In the genomic region with DNA sequence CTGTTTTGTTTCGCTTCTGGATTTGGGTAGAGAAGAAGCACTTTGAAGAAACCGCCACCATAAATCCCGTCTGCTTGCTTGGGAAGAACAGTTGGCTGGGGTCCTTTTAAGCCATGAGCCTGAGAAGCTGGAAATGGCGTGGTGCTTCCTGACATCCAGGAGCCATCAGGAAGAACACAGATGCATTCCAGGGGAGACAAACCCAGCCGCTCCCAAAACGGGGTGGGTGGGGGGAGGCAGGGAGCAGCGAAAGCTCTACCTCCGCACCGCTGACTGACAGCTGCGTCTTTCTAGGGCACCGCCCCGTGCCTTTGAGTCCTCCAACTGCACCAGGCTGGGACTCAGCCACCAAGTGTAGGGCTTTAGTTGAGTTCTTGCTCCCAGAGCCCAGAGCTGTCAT, we compare ENCODE assay signal across 17 cellular contexts.
DNase-seq lines count a peak whose midpoint lies in the region; ATAC-seq and TF ChIP-seq lines count a peak whose summit lies in the region.
"Had no signal": no experiment of that assay in that cellular context is flagged by ENCODE, and none has a peak within 500 bp of the region (broad histone marks: within the 10 kb centered on the region; RNA-seq: fewer than 3 reads in every experiment).

No MANE protein-coding gene starts in this region.

- H3K4ac ChIP-seq in mesenchymal stem cell (ENCODE audit: low read depth in 1 of 2, low read length in 2 of 2) = no peak overlapping the region

- peaks cover 3% of the 10 kb centered on the region for H3K27me3 Mint-ChIP-seq in type B pancreatic cell

- intact Hi-C loops in adrenal gland (cut with DNase I) = loop anchor here (5.0 to 10.0 kb wide), 3 partner anchors 33 to 165 kb away; no protein-coding TSS in a partner anchor
- intact Hi-C loops in prostate gland (cut with DNase I) = no loop called here

- H2BK15ac ChIP-seq in mesenchymal stem cell (ENCODE audit: low read depth, poor library complexity, severe bottlenecking) = no peak overlapping the region

- no peak overlapping the region for H2BK120ac ChIP-seq in mesenchymal stem cell (ENCODE audit: low read depth, low read length)

- H2AK5ac ChIP-seq in mesenchymal stem cell (ENCODE audit: low read length, severe bottlenecking) = no peak overlapping the region

- H3K9me3 Mint-ChIP-seq in type B pancreatic cell = no peaks in the 10 kb centered on the region
- H3K9me3 Mint-ChIP-seq: HFFc6 had no signal

- no peak overlapping the region for H3K4me3 ChIP-seq in adrenal gland
- no peak overlapping the region for H3K4me3 ChIP-seq in mesenchymal stem cell (ENCODE audit: insufficient read depth in 1 of 2, low read depth in 1 of 2, low read length in 2 of 2)
- no peak overlapping the region for H3K4me3 ChIP-seq in prostate gland

- no peaks in the 10 kb centered on the region for H3K27me3 ChIP-seq in adrenal gland
- peaks cover 32 to 41% of the 10 kb centered on the region in 2 experiments for H3K27me3 ChIP-seq in mesenchymal stem cell (ENCODE audit: control insufficient read depth in 1 of 2, insufficient read depth in 1 of 2, low read length in 2 of 2)
- H3K27me3 ChIP-seq in prostate gland (replicated peaks; ENCODE audit: insufficient read depth) = no peaks in the 10 kb centered on the region

- H4K91ac ChIP-seq in mesenchymal stem cell (ENCODE audit: low read length) = peak overlapping the region; percentile 34

- TF ChIP-seq POLR2A in adrenal gland (IDR thresholded peaks at IDR 0.05) (no peak), prostate gland (IDR thresholded peaks at IDR 0.05) (no peak)

- peaks cover 42% of the 10 kb centered on the region for H3K4me1 Mint-ChIP-seq in type B pancreatic cell (ENCODE audit: unreplicated experiment)

- TF ChIP-seq CTCF in adrenal gland (IDR thresholded peaks at IDR 0.05) = no peak
- TF ChIP-seq CTCF in prostate gland (IDR thresholded peaks at IDR 0.05) = no peak
- TF ChIP-seq CTCF in type B pancreatic cell (conservative IDR thresholded peaks at IDR 0.05) = no peak

- peak overlapping the region in 1 of 2 experiments; percentile 69 for H3K14ac ChIP-seq in mesenchymal stem cell (ENCODE audit: low read length in 2 of 2)

- H3K23ac ChIP-seq in mesenchymal stem cell (ENCODE audit: low read length in 2 of 2) = no peak overlapping the region

- peak overlapping the region; percentile 75 for H4K8ac ChIP-seq in mesenchymal stem cell (ENCODE audit: low read length)

- ATAC-seq in GM18870 (IDR thresholded peaks at IDR 0.05; ENCODE audit: unreplicated experiment) = no peak
- ATAC-seq: HepG2 had no signal

- no peaks in the 10 kb centered on the region for H3K9me3 ChIP-seq in adrenal gland (replicated peaks in 1 of 3)
- H3K9me3 ChIP-seq in mesenchymal stem cell (ENCODE audit: control insufficient read depth, low read length) = no peaks in the 10 kb centered on the region
- no peaks in the 10 kb centered on the region for H3K9me3 ChIP-seq in prostate gland

- H2BK5ac ChIP-seq in mesenchymal stem cell (ENCODE audit: low read depth, low read length, poor library complexity, severe bottlenecking) = no peak overlapping the region

- H2AFZ ChIP-seq in mesenchymal stem cell (ENCODE audit: low read depth, low read length) = no peak overlapping the region

- DNase-seq in adrenal gland = no peak
- DNase-seq in mesenchymal stem cell = no peak
- no peak for DNase-seq in prostate gland (ENCODE audit: low spot score)
- no peak for DNase-seq in type B pancreatic cell (ENCODE audit: extremely low spot score, unreplicated experiment)
- DNase-seq in activated naive CD4-positive, alpha-beta T cell (lab: John Stamatoyannopoulos, UW) = no peak
- DNase-seq in NCI-H187 treated with DMSO at 0.1 percent for 48 hours (lab: John Stamatoyannopoulos, UW) = no peak
- DNase-seq: AML-193, DMS79, HFFc6, NCI-H1417 treated with DMSO at 0.1 percent for 48 hours, NCI-H1930, NCI-H345, NCI-H524 treated with DMSO at 0.1 percent for 48 hours had no signal

- H3K4me3 Mint-ChIP-seq in type B pancreatic cell = no peak overlapping the region
- H3K4me3 Mint-ChIP-seq: HFFc6 had no signal

- WGBS in adrenal gland, 4 donors = 65 to 79% (median 72%) methylated on average over 12 of the region's 12 CpGs
- 69% methylated on average over 12 of the region's 12 CpGs for WGBS in mesenchymal stem cell
- WGBS in prostate gland = 40% methylated on average over 12 of the region's 12 CpGs

- H2BK12ac ChIP-seq in mesenchymal stem cell (ENCODE audit: low read length in 2 of 2) = peak overlapping the region; percentile 72 to 73

- no peak overlapping the region for H3K4me2 ChIP-seq in mesenchymal stem cell (ENCODE audit: low read length, poor library complexity, severe bottlenecking)
- H3K4me2 ChIP-seq: KMS-11 had no signal

- H3K27ac Mint-ChIP-seq in type B pancreatic cell = peak overlapping the region; percentile 47
- H3K27ac Mint-ChIP-seq: HFFc6 had no signal

- peaks cover 0 to 14% of the 10 kb centered on the region in 2 donors for H3K4me1 ChIP-seq in adrenal gland (replicated peaks in 1 of 2)
- peaks cover 10% of the 10 kb centered on the region for H3K4me1 ChIP-seq in mesenchymal stem cell (ENCODE audit: control insufficient read depth, insufficient read depth, low read depth, low read length)
- H3K4me1 ChIP-seq in prostate gland (replicated peaks) = peaks cover 2% of the 10 kb centered on the region

- no peak overlapping the region for H3K9ac ChIP-seq in mesenchymal stem cell (ENCODE audit: low read length)
- H3K9ac ChIP-seq: KMS-11 had no signal

- no peaks in the 10 kb centered on the region for H3K36me3 Mint-ChIP-seq in type B pancreatic cell

- H3K79me1 ChIP-seq in mesenchymal stem cell (replicated peaks; ENCODE audit: low read length, poor library complexity, severe bottlenecking) = no peaks in the 10 kb centered on the region

- H3K27ac ChIP-seq in adrenal gland (peak overlapping the region in 3 of 5 donors; percentile 4 to 86 (median 51)), mesenchymal stem cell (ENCODE audit: low read length, poor library complexity, severe bottlenecking) (no peak overlapping the region), prostate gland (peak overlapping the region; percentile 19 to 62)
- H3K27ac ChIP-seq: C4-2B, KMS-11 had no signal

- peak overlapping the region; percentile 71 to 85 for H3K18ac ChIP-seq in mesenchymal stem cell (ENCODE audit: low read depth in 1 of 2, low read length in 2 of 2)

- H3K36me3 ChIP-seq in adrenal gland (replicated peaks in 1 of 2) = no peaks in the 10 kb centered on the region
- H3K36me3 ChIP-seq in mesenchymal stem cell (ENCODE audit: control insufficient read depth in 1 of 2, insufficient read depth in 2 of 2, low read depth in 1 of 2, low read length in 2 of 2) = no peaks in the 10 kb centered on the region
- H3K36me3 ChIP-seq in prostate gland = no peaks in the 10 kb centered on the region
